In genomic region chr12:114406326-114407033, GRCh38 we compare ENCODE assay signal across 17 cellular contexts. TPM values are rescaled to one million over a fixed set of nuclear protein-coding genes. Genes with fewer than 3 reads are reported as not detected.
DNase-seq lines count a peak whose midpoint lies in the region; ATAC-seq, FAIRE-seq and TF ChIP-seq lines count a peak whose summit lies in the region.
"Had no signal": no experiment of that assay in that cellular context is flagged by ENCODE, and none has a peak within 500 bp of the region (broad histone marks: within the 10 kb centered on the region; RNA-seq: fewer than 3 reads in every experiment).

No MANE protein-coding gene starts in this region.

- no peak for ATAC-seq in HepG2
- no peak for ATAC-seq in right lobe of liver
- ATAC-seq in HG02884 (IDR thresholded peaks at IDR 0.05; ENCODE audit: unreplicated experiment), result no peak
- ATAC-seq: activated T-cell treated with anti-CD3 and anti-CD28 coated beads, Interleukin-2, amount 50 U/mL, for 4 hours had no signal

- H3K79me2 ChIP-seq in HepG2 (ENCODE audit: insufficient read depth, low read length), result no peaks in the 10 kb centered on the region

- H3K9ac ChIP-seq in HepG2 (ENCODE audit: insufficient read depth, low read depth, low read length), result no peak overlapping the region

- intact Hi-C loops in HepG2 (cut with micrococcal nuclease; ENCODE audit: unreplicated experiment), result no loop called here
- intact Hi-C loops in right lobe of liver (cut with DNase I), result no loop called here

- peak overlapping the region in 1 of 5 experiments; percentile 83 for H3K27ac Mint-ChIP-seq in brain

- H3K36me3 Mint-ChIP-seq in brain, result no peaks in the 10 kb centered on the region

- FAIRE-seq in HepG2 (lab: Jason Lieb, UNC), result no peak

- TF ChIP-seq EP300 in HepG2 (IDR thresholded peaks at IDR 0.05; ENCODE audit: low read depth in 2 of 2, low read length in 2 of 2) (no peak), HepG2 (CRISPR knock-in tag; IDR thresholded peaks at IDR 0.05; ENCODE audit: borderline replicate concordance) (no peak)

- no peaks in the 10 kb centered on the region for H3K9me3 ChIP-seq in HepG2 (ENCODE audit: low read length)
- H3K9me3 ChIP-seq in right lobe of liver, result no peaks in the 10 kb centered on the region
- H3K9me3 ChIP-seq: BE2C, tibial nerve had no signal

- H3K4me3 ChIP-seq in HepG2 (replicated peaks in 1 of 3; ENCODE audit: insufficient read depth in 1 of 3, low read depth in 2 of 3, low read length in 3 of 3) (no peak overlapping the region), right lobe of liver (no peak overlapping the region)
- H3K4me3 ChIP-seq: PC-9, tibial nerve had no signal

- in situ Hi-C loops in HepG2 (cut with HindIII; ENCODE audit: extremely low pct_ligation_motif_present, low pct_unique_long_range_greater_than_20kb), result no loop called here

- TF ChIP-seq POLR2A in HepG2 (IDR thresholded peaks at IDR 0.05; ENCODE audit: insufficient read depth in 1 of 2, low read depth in 2 of 2, low read length in 2 of 2), result no peak
- no peak for TF ChIP-seq POLR2A in right lobe of liver (IDR thresholded peaks at IDR 0.05)

- H3K4me2 ChIP-seq in HepG2 (ENCODE audit: low read depth, low read length), result no peak overlapping the region
- H3K4me2 ChIP-seq: PC-9 had no signal

- BruUV-seq in HepG2 (replicated peaks; lab: Mats Ljungman, UMichigan), result no TSS peak

- peaks cover 100% of the 10 kb centered on the region for H3K27me3 Mint-ChIP-seq in brain

- no peak for DNase-seq in HepG2 (ENCODE audit: low spot score)
- DNase-seq in right lobe of liver, result no peak
- peak; percentile 66 for DNase-seq in islet precursor cell
- no peak for DNase-seq in putamen (ENCODE audit: low spot score)
- no peak for DNase-seq in DMS153 treated with DMSO at 0.1 percent for 48 hours (lab: John Stamatoyannopoulos, UW; ENCODE audit: unreplicated experiment)
- DNase-seq in activated gamma-delta T cell (lab: John Stamatoyannopoulos, UW), result no peak
- DNase-seq: activated CD4-positive, CD25-positive, alpha-beta regulatory T cell treated with anti-CD3 and anti-CD28 coated beads, Interleukin-2, amount 50 U/mL, for 72 hours; activated T-cell treated with anti-CD3 and anti-CD28 coated beads, Interleukin-2, amount 50 U/mL, for 4 hours; BE2C; dermis blood vessel endothelial cell; DMS153; NCI-H446; PC-9; stimulated activated CD8-positive, alpha-beta memory T cell treated with anti-CD3 and anti-CD28 coated beads, Interleukin-4, amount 100 ng/mL, for 48 hours had no signal

- H3K36me3 ChIP-seq in HepG2 (replicated peaks in 1 of 2; ENCODE audit: control insufficient read depth in 1 of 2, insufficient read depth in 2 of 2, low read length in 2 of 2) (no peaks in the 10 kb centered on the region), right lobe of liver (no peaks in the 10 kb centered on the region)
- H3K36me3 ChIP-seq: BE2C, tibial nerve had no signal

- no peak overlapping the region for H3K27ac ChIP-seq in HepG2 (ENCODE audit: extremely low read length, insufficient read depth, low read length)
- H3K27ac ChIP-seq in right lobe of liver, result no peak overlapping the region
- H3K27ac ChIP-seq: PC-9, tibial nerve had no signal

- 25% methylated on average over 20 of the region's 24 CpGs for WGBS in HepG2 (ENCODE audit: low lambda C conversion rate)
- WGBS in right lobe of liver (ENCODE audit: insufficient coverage, low coverage, low lambda C conversion rate, missing lambda C conversion rate), result 4% methylated on average over 21 of the region's 24 CpGs

- H2AFZ ChIP-seq in HepG2 (ENCODE audit: low read length), result no peak overlapping the region
- H2AFZ ChIP-seq: PC-9 had no signal

- CTCF ChIA-PET in HepG2 (lab: Yijun Ruan, JAX; ENCODE audit: low intra/inter-chr PET ratio, low total read pairs), result no interaction called here

- no peak for TF ChIP-seq CTCF in HepG2 (CRISPR knock-in tag; IDR thresholded peaks at IDR 0.05)
- TF ChIP-seq CTCF in right lobe of liver (IDR thresholded peaks at IDR 0.05), result no peak
- TF ChIP-seq CTCF in brain (conservative IDR thresholded peaks at IDR 0.05), result no peak

- peaks cover 15% of the 10 kb centered on the region for H3K4me1 Mint-ChIP-seq in brain

- no peak for TF ChIP-seq RAD21 in HepG2 (CRISPR knock-in tag; IDR thresholded peaks at IDR 0.05)

- POLR2A ChIA-PET in HepG2 (lab: Yijun Ruan, JAX), result no interaction called here

- peaks cover 0 to 9% (median 0%) of the 10 kb centered on the region in 5 experiments for H3K9me3 Mint-ChIP-seq in brain
- H3K9me3 Mint-ChIP-seq: activated T-cell treated with anti-CD3 and anti-CD28 coated beads, Interleukin-2, amount 50 U/mL, for 4 hours had no signal

- H3K4me1 ChIP-seq in HepG2 (ENCODE audit: insufficient read depth, low read length) (no peaks in the 10 kb centered on the region), right lobe of liver (peaks cover 0 to 10% (median 0%) of the 10 kb centered on the region in 4 donors)
- H3K4me1 ChIP-seq: BE2C had no signal

- peak overlapping the region; percentile 33 to 90 (median 80) for H3K4me3 Mint-ChIP-seq in brain
- H3K4me3 Mint-ChIP-seq: activated T-cell treated with anti-CD3 and anti-CD28 coated beads, Interleukin-2, amount 50 U/mL, for 4 hours had no signal

- H3K27me3 ChIP-seq in HepG2 (ENCODE audit: control insufficient read depth in 1 of 2, insufficient read depth in 2 of 2, low read length in 2 of 2) (peaks cover 4 to 77% of the 10 kb centered on the region in 2 experiments), right lobe of liver (peaks cover 15 to 31% of the 10 kb centered on the region in 2 donors)

- no peaks in the 10 kb centered on the region for H4K20me1 ChIP-seq in HepG2 (ENCODE audit: insufficient read depth, low read length)

TF ChIP-seq in HepG2, 621 proteins besides CTCF, POLR2A, EP300 and RAD21:
- TF ChIP-seq EZH2 (conservative IDR thresholded peaks at IDR 0.05; ENCODE audit: low read depth, low read length) (peak; percentile 82; the same call in 1 of the 2 replicates), NCOA2 (CRISPR knock-in tag; IDR thresholded peaks at IDR 0.05) (no peak)

RNA-seq across cellular contexts. Expression of gene TBX5, which starts 0.5 kb away (rescaled TPM):
- not detected in 2 replicates for total RNA-seq in HepG2 (2016; rRNA removed; fragmentation: Illumina TruSeq; extraction: Trizol)
- total RNA-seq in HepG2 (2016; cell fraction: cytosol; rRNA removed; fragmentation: Illumina TruSeq; extraction: Trizol; ENCODE audit: low read depth), result not detected in 2 replicates
- total RNA-seq in HepG2 (2016; cell fraction: insoluble cytoplasmic fraction; rRNA removed; fragmentation: Illumina TruSeq; extraction: Trizol), result not detected in 2 replicates
- not detected in 2 replicates for total RNA-seq in HepG2 (2016; cell fraction: membrane; rRNA removed; fragmentation: Illumina TruSeq; extraction: Trizol)
- total RNA-seq in HepG2 (2016; cell fraction: nucleus; rRNA removed; fragmentation: Illumina TruSeq; extraction: Trizol), result not detected in 2 replicates
- not detected in 2 replicates for polyA plus RNA-seq in HepG2 (2011; rRNA removed)
- not detected in 2 replicates for polyA plus RNA-seq in HepG2 (2011; cell fraction: cytosol; rRNA removed)
- not detected in 2 replicates for polyA plus RNA-seq in HepG2 (2011; cell fraction: nucleus; rRNA removed)
- polyA plus RNA-seq in HepG2 (2012), result not detected in 2 replicates
- not detected in 2 replicates for polyA plus RNA-seq in HepG2 (2016; cell fraction: cytosol; fragmentation: Illumina TruSeq; extraction: Trizol; ENCODE audit: low read depth)
- not detected in 2 replicates for polyA plus RNA-seq in HepG2 (2016; cell fraction: insoluble cytoplasmic fraction; fragmentation: Illumina TruSeq; extraction: Trizol; ENCODE audit: low read depth)
- polyA plus RNA-seq in HepG2 (2016; cell fraction: membrane; fragmentation: Illumina TruSeq; extraction: Trizol; ENCODE audit: low read depth), result not detected in 2 replicates
- not detected in 2 replicates for polyA plus RNA-seq in HepG2 (2016; cell fraction: nucleus; fragmentation: Illumina TruSeq; extraction: Trizol; ENCODE audit: insufficient read depth, low read depth)
- polyA minus RNA-seq in HepG2 (2011; rRNA and poly(A)+ RNA removed; ENCODE audit: low replicate concordance), result not detected in 2 replicates
- not detected in 2 replicates for polyA minus RNA-seq in HepG2 (2011; cell fraction: cytosol; rRNA and poly(A)+ RNA removed)
- polyA minus RNA-seq in HepG2 (2011; cell fraction: nucleus; rRNA and poly(A)+ RNA removed), result not detected in 2 replicates
- not detected for total RNA-seq in right lobe of liver
- polyA plus RNA-seq in brain (ENCODE audit: insufficient read depth, low read depth, low replicate concordance), result not detected
- total RNA-seq: activated T-cell treated with anti-CD3 and anti-CD28 coated beads, Interleukin-2, amount 50 U/mL, for 4 hours; dermis blood vessel endothelial cell; PC-9; tibial nerve had no signal
